Comparison of ENCODE assay signal across 1 cellular context in genomic region chr11:837189-837989, GRCh38.
TF ChIP-seq lines count a peak whose summit lies in the region.

No MANE protein-coding gene starts in this region.

TF ChIP-seq in H1, 55 proteins besides CTCF, POLR2A, EP300 and RAD21:
- TF ChIP-seq SP2 (IDR thresholded peaks at IDR 0.05; ENCODE audit: low read length): no peak
TF ChIP-seq in H1: peak in this region for 0.
